Comparison of ENCODE assay signal across 25 cellular contexts in genomic region chr3:67075295-67075694, GRCh38.
DNase-seq lines count a peak whose midpoint lies in the region; ATAC-seq lines count a peak whose summit lies in the region.
"Had no signal": no experiment of that assay in that cellular context is flagged by ENCODE, and none has a peak within 500 bp of the region (broad histone marks: within the 10 kb centered on the region; RNA-seq: fewer than 3 reads in every experiment).

No MANE protein-coding gene starts in this region.

- DNase-seq in activated CD4-positive, alpha-beta T cell treated with anti-CD3 and anti-CD28 coated beads for 48 hours = peak; percentile 13
- no peak for DNase-seq in activated CD4-positive, alpha-beta T cell treated with anti-CD3 and anti-CD28 coated beads, Interleukin-2, amount 50 U/mL, for 48 hours
- DNase-seq in germinal center (ENCODE audit: low spot score) (peak; percentile 49), D341Med (ENCODE audit: low spot score) (no peak), activated T-cell treated with anti-CD3 and anti-CD28 coated beads for 4 hours (no peak)
- DNase-seq in activated CD8-positive, alpha-beta memory T cell treated with anti-CD3 and anti-CD28 coated beads, Interleukin-2, amount 50 U/mL, for 48 hours = no peak
- DNase-seq: activated naive CD8-positive, alpha-beta T cell treated with anti-CD3 and anti-CD28 coated beads, Interleukin-2, amount 10 ng/mL, durations not matched to agents 7 days and 5 days; activated T-cell treated with anti-CD3 and anti-CD28 coated beads, Interleukin-2, amount 50 U/mL, for 72 hours; caudate nucleus; CD4-positive, alpha-beta memory T cell; DMS 273 treated with DMSO at 0.1 percent for 48 hours; KG1; midbrain; natural killer cell; NCI-H1436 treated with DMSO at 0.1 percent for 48 hours; NCI-H510A treated with DMSO at 0.1 percent for 48 hours; SHP77 treated with DMSO at 0.1 percent for 48 hours; spleen; SW 1271; T1000; transverse colon had no signal

- peak; percentile 85 for ATAC-seq in GM18868 (IDR thresholded peaks at IDR 0.05; ENCODE audit: unreplicated experiment)
- peak; percentile 61 for ATAC-seq in HG03558 (IDR thresholded peaks at IDR 0.05; ENCODE audit: extremely low read depth, unreplicated experiment)
- ATAC-seq: activated T-cell treated with anti-CD3 and anti-CD28 coated beads, Interleukin-2, amount 50 U/mL, for 72 hours; gastroesophageal sphincter; natural killer cell; Panc1 had no signal

Comparison
In these comparisons a context has a peak if more than half of its experiments do, and no peak if none do; other contexts are left out.
1. DNase-seq: peak in activated CD4-positive, alpha-beta T cell treated with anti-CD3 and anti-CD28 coated beads for 48 hours (single experiment) and germinal center (single experiment); none in activated CD4-positive, alpha-beta T cell treated with anti-CD3 and anti-CD28 coated beads, Interleukin-2, amount 50 U/mL, for 48 hours (0 of 2), D341Med (single experiment), activated T-cell treated with anti-CD3 and anti-CD28 coated beads for 4 hours (single experiment) and activated CD8-positive, alpha-beta memory T cell treated with anti-CD3 and anti-CD28 coated beads, Interleukin-2, amount 50 U/mL, for 48 hours (single experiment).